In the genomic region with DNA sequence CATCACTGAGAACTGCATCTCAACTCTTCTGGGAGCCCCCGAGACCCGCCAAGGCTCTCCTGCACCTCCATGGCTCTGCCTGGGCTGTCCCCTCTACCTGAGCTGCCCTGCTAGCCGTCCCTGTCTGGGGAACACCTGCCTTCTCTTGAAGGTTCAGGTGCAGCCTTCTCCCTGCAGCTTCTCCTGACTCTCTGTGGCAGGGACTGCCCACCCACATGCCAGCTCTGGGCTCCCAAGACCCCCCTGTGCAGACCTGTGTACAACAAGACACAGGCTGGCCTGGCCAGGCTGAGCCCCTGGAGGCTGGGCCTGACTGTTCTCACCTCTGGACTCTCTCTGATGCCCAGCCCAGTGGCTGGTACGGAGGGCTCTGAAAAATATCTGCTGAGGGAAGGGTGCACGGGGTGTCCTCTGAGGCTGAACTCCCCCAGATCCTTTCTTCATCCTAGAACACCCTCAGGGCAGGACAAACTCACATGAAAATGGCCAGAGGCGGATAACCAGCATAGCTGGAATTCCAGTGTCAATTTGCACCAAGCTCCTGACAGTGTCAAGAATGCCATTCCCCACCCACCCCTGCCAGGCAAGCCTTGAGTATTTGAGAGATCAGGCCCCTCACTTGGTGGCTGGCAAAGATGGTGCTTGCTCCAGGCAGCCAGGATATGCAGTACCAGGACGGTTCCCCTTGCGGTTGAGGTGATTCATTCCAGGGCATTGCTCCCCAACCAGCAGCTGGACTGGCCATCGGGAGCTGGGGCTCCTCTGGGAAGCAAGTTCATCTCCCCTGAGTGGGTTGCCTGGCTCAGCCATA, we compare ENCODE assay signal across 11 cellular contexts. TPM values are rescaled to one million over a fixed set of nuclear protein-coding genes. Genes with fewer than 3 reads are reported as not detected.
DNase-seq lines count a peak whose midpoint lies in the region; ATAC-seq and TF ChIP-seq lines count a peak whose summit lies in the region.
"Had no signal": no experiment of that assay in that cellular context is flagged by ENCODE, and none has a peak within 500 bp of the region (broad histone marks: within the 10 kb centered on the region; RNA-seq: fewer than 3 reads in every experiment).

No MANE protein-coding gene starts in this region.

- H3K9me3 ChIP-seq in HUES6 (ENCODE audit: control insufficient read depth, insufficient read depth, low read depth, low read length) (no peaks in the 10 kb centered on the region), ascending aorta (no peaks in the 10 kb centered on the region), upper lobe of right lung (no peaks in the 10 kb centered on the region)

- intact Hi-C loops in ascending aorta (cut with DNase I): no loop called here
- intact Hi-C loops in upper lobe of right lung (cut with DNase I): no loop called here

- peak overlapping the region; percentile 57; the same call in 1 of the 2 replicates for H3K27ac ChIP-seq in HUES6 (ENCODE audit: low read depth, low read length)
- H3K27ac ChIP-seq in ascending aorta: peak overlapping the region; percentile 65 to 79
- H3K27ac ChIP-seq in upper lobe of right lung: peak overlapping the region; percentile 55

- TF ChIP-seq CTCF in ascending aorta (IDR thresholded peaks at IDR 0.05) (no peak), upper lobe of right lung (IDR thresholded peaks at IDR 0.05) (no peak)

- H3K27me3 ChIP-seq in HUES6 (ENCODE audit: control insufficient read depth, insufficient read depth, low read length) (no peaks in the 10 kb centered on the region), ascending aorta (no peaks in the 10 kb centered on the region), upper lobe of right lung (no peaks in the 10 kb centered on the region)

- H3K9ac ChIP-seq in HUES6 (ENCODE audit: low read length): peak overlapping the region; percentile 22

- H3K4me3 ChIP-seq in HUES6 (ENCODE audit: low read depth, low read length) (no peak overlapping the region), ascending aorta (no peak overlapping the region), upper lobe of right lung (no peak overlapping the region)

- ATAC-seq in upper lobe of right lung (peak; percentile 4), GM18868 (IDR thresholded peaks at IDR 0.05; ENCODE audit: unreplicated experiment) (no peak)
- ATAC-seq: activated T-cell treated with anti-CD3 and anti-CD28 coated beads, Interleukin-2, amount 50 U/mL, for 4 hours had no signal

- DNase-seq in ascending aorta (ENCODE audit: low spot score in 2 of 2) (no peak), iris pigment epithelial cell (ENCODE audit: low read depth) (peak; percentile 45), upper lobe of right lung (no peak), D341Med (ENCODE audit: low spot score) (no peak), GM19238 (ENCODE audit: insufficient read length, low spot score) (no peak)
- DNase-seq: activated B cell treated with CpG ODN at 0.5 μM for 24 hours; activated T-cell treated with anti-CD3 and anti-CD28 coated beads, Interleukin-2, amount 50 U/mL, for 4 hours; DMS79; RPMI8226 had no signal

- peaks cover 42% of the 10 kb centered on the region; the same call in 1 of the 2 replicates for H3K36me3 ChIP-seq in HUES6 (ENCODE audit: control insufficient read depth, insufficient read depth, low read length)
- peaks cover 14 to 19% of the 10 kb centered on the region in 2 donors for H3K36me3 ChIP-seq in ascending aorta
- peaks cover 19% of the 10 kb centered on the region for H3K36me3 ChIP-seq in upper lobe of right lung

- peaks cover 30% of the 10 kb centered on the region for H3K4me1 ChIP-seq in HUES6 (ENCODE audit: control insufficient read depth, insufficient read depth, low read length)
- H3K4me1 ChIP-seq in ascending aorta: peaks cover 25 to 36% of the 10 kb centered on the region in 2 donors
- peaks cover 43% of the 10 kb centered on the region for H3K4me1 ChIP-seq in upper lobe of right lung

RNA-seq across cellular contexts. Expression of a gene that starts 40.9 kb away (rescaled TPM):
- total RNA-seq in ascending aorta: 5.9 TPM
- total RNA-seq in upper lobe of right lung: 24.5 TPM
